Comparison of ENCODE assay signal across 8 cellular contexts in genomic region chr1:1917995-1918900, GRCh38. TPM values are rescaled to one million over a fixed set of nuclear protein-coding genes. Genes with fewer than 3 reads are reported as not detected.
DNase-seq lines count a peak whose midpoint lies in the region; ATAC-seq, FAIRE-seq and TF ChIP-seq lines count a peak whose summit lies in the region.

No MANE protein-coding gene starts in this region.

- H3K27ac ChIP-seq in 22Rv1 (peak overlapping the region; percentile 64), HUES64 (ENCODE audit: low read depth, low read length) (peak overlapping the region; percentile 72; the same call in 1 of the 2 replicates), muscle layer of colon (ENCODE audit: low read depth, low read length) (no peak overlapping the region)

- H3K4me1 ChIP-seq in HUES64 (ENCODE audit: insufficient read depth, low read length) (no peaks in the 10 kb centered on the region), muscle layer of colon (ENCODE audit: insufficient read depth, low read length) (peaks cover 9% of the 10 kb centered on the region)

- H3K4me3 ChIP-seq in HUES64 (ENCODE audit: low read length) (peak overlapping the region; percentile 61), choroid plexus epithelial cell (ENCODE audit: low read depth, low read length) (peak overlapping the region; percentile 51), muscle layer of colon (ENCODE audit: low read depth in 1 of 2, low read length in 2 of 2) (peak overlapping the region; percentile 42 to 45)

- 43% methylated on average over 46 of the region's 46 CpGs for WGBS in HUES64

- FAIRE-seq in RCC 7860 (lab: Jason Lieb, UNC): no peak

- H3K27me3 ChIP-seq in HUES64 (ENCODE audit: insufficient read depth, low read length): peaks cover 13% of the 10 kb centered on the region; the same call in 1 of the 2 replicates
- H3K27me3 ChIP-seq in muscle layer of colon (ENCODE audit: control insufficient read depth in 1 of 2, insufficient read depth in 2 of 2, low read length in 2 of 2): no peaks in the 10 kb centered on the region

- H3K9me3 ChIP-seq in HUES64 (ENCODE audit: insufficient read depth, low read depth, low read length) (no peaks in the 10 kb centered on the region), muscle layer of colon (ENCODE audit: low read length) (no peaks in the 10 kb centered on the region)

- DNase-seq in choroid plexus epithelial cell (ENCODE audit: low read depth): no peak
- no peak for DNase-seq in NCI-H345 (lab: John Stamatoyannopoulos, UW)
- DNase-seq in retina: no peak
- no peak for DNase-seq in RCC 7860 (ENCODE audit: low spot score)

- no peak for ATAC-seq in HG03108 (IDR thresholded peaks at IDR 0.05; ENCODE audit: unreplicated experiment)

- TF ChIP-seq CTCF in 22Rv1 (IDR thresholded peaks at IDR 0.05) (no peak), choroid plexus epithelial cell (conservative IDR thresholded peaks at IDR 0.05; ENCODE audit: low read depth, low read length) (no peak)

- H3K36me3 ChIP-seq in HUES64 (ENCODE audit: insufficient read depth, low read length): no peaks in the 10 kb centered on the region
- no peaks in the 10 kb centered on the region for H3K36me3 ChIP-seq in muscle layer of colon (ENCODE audit: insufficient read depth, low read length)

- H3K9ac ChIP-seq in HUES64 (ENCODE audit: low read depth, low read length) (peak overlapping the region; percentile 70), muscle layer of colon (ENCODE audit: low read length) (no peak overlapping the region)

RNA-seq across cellular contexts. Expression of gene TMEM52, which starts 0.8 kb away (rescaled TPM):
- 10.0 TPM for polyA plus RNA-seq in HUES64 (2013, experiment 1 of 2)
- 10.8 TPM for polyA plus RNA-seq in HUES64 (2013, experiment 2 of 2)

RNA-seq across cellular contexts. Expression of gene CALML6, which starts 3.2 kb away (rescaled TPM):
- 0.30 TPM for polyA plus RNA-seq in HUES64 (2013, experiment 1 of 2)
- 0.13 TPM for polyA plus RNA-seq in HUES64 (2013, experiment 2 of 2)

RNA-seq across cellular contexts. Expression of gene GNB1, which starts 27.4 kb away (rescaled TPM):
- polyA plus RNA-seq in HUES64 (2013, experiment 1 of 2): 213 TPM
- 234 TPM for polyA plus RNA-seq in HUES64 (2013, experiment 2 of 2)
